ENCODE assay signal across 8 cellular contexts in genomic region chrY:12662745-12663576, GRCh38. TPM values are rescaled to one million over a fixed set of nuclear protein-coding genes. Genes with fewer than 3 reads are reported as not detected.
DNase-seq lines count a peak whose midpoint lies in the region; ATAC-seq lines count a peak whose summit lies in the region.

No MANE protein-coding gene starts in this region.

- intact Hi-C loops in sciatic nerve (cut with DNase I), result no loop called here

- DNase-seq in NCI-H2107 treated with DMSO at 0.1 percent for 48 hours (lab: John Stamatoyannopoulos, UW; ENCODE audit: unreplicated experiment) (peak; percentile 32), amniotic epithelial cell (ENCODE audit: low read depth) (peak; percentile 44), myocyte (ENCODE audit: low read depth) (peak; percentile 22), NCI-H146 treated with DMSO at 0.1 percent for 48 hours (lab: John Stamatoyannopoulos, UW; ENCODE audit: unreplicated experiment) (no peak), sciatic nerve (ENCODE audit: low spot score) (no peak)

- ATAC-seq in GM19455 (IDR thresholded peaks at IDR 0.05; ENCODE audit: unreplicated experiment) (peak; percentile 55), HG02763 (IDR thresholded peaks at IDR 0.05; ENCODE audit: unreplicated experiment) (no peak), GM21529 (IDR thresholded peaks at IDR 0.05; ENCODE audit: unreplicated experiment) (no peak), sciatic nerve (no peak)

RNA-seq across cellular contexts. Expression of gene USP9Y, which starts 38.1 kb away (rescaled TPM):
- total RNA-seq in myocyte, result 26.9 and 30.1 TPM in 2 replicates
- 11.2 TPM for polyA plus RNA-seq in myocyte (2012)
- total RNA-seq in sciatic nerve, result not detected

Comparison
In these comparisons a context has a peak if more than half of its experiments do, and no peak if none do; other contexts are left out.
1. DNase-seq: peak in NCI-H2107 treated with DMSO at 0.1 percent for 48 hours (single experiment), amniotic epithelial cell (single experiment) and myocyte (single experiment); none in NCI-H146 treated with DMSO at 0.1 percent for 48 hours (single experiment) and sciatic nerve (single experiment).